In genomic region chr11:67406969-67407699, GRCh38 we compare ENCODE assay signal across 8 cellular contexts. TPM values are rescaled to one million over a fixed set of nuclear protein-coding genes. Genes with fewer than 3 reads are reported as not detected.
A peak's percentile ranks its signal among the peaks of the same experiment; 100 is the strongest.
DNase-seq lines count a peak whose midpoint lies in the region; ATAC-seq and TF ChIP-seq lines count a peak whose summit lies in the region.

No MANE protein-coding gene starts in this region.

- peak overlapping the region; percentile 93 for H3K27ac Mint-ChIP-seq in activated CD8-positive, alpha-beta T cell treated with anti-CD3 and anti-CD28 coated beads, Interleukin-2, amount 10 ng/mL, durations not matched to agents 7 days and 5 days

- CTCF ChIA-PET in activated CD8-positive, alpha-beta T cell treated with anti-CD3 and anti-CD28 coated beads, Interleukin-2, amount 10 ng/mL, durations not matched to agents 7 days and 5 days (lab: Charles Lee) = interaction anchor here (0.7 to 3.4 kb wide), 9 partner anchors 12 to 145 kb away, joined by 3 to 35 read pairs (median 5); partner anchors contain the start of genes PTPRCAP, RAD9A and RPS6KB2

- ATAC-seq in activated CD8-positive, alpha-beta T cell treated with anti-CD3 and anti-CD28 coated beads, Interleukin-2, amount 10 ng/mL, durations not matched to agents 7 days and 5 days = no peak
- ATAC-seq in right lobe of liver = peak; percentile 6 to 16 (median 10)
- no peak for ATAC-seq in HG03439 (IDR thresholded peaks at IDR 0.05; ENCODE audit: unreplicated experiment)

- H3K9me3 ChIP-seq in right lobe of liver = no peaks in the 10 kb centered on the region

- peaks cover 68% of the 10 kb centered on the region for H3K36me3 Mint-ChIP-seq in activated CD8-positive, alpha-beta T cell treated with anti-CD3 and anti-CD28 coated beads, Interleukin-2, amount 10 ng/mL, durations not matched to agents 7 days and 5 days (ENCODE audit: low read depth)

- H3K4me3 Mint-ChIP-seq in activated CD8-positive, alpha-beta T cell treated with anti-CD3 and anti-CD28 coated beads, Interleukin-2, amount 10 ng/mL, durations not matched to agents 7 days and 5 days = peak overlapping the region; percentile 92

- no peaks in the 10 kb centered on the region for H3K9me3 Mint-ChIP-seq in activated CD8-positive, alpha-beta T cell treated with anti-CD3 and anti-CD28 coated beads, Interleukin-2, amount 10 ng/mL, durations not matched to agents 7 days and 5 days (ENCODE audit: insufficient read depth)

- TF ChIP-seq CTCF in GM12872 (IDR thresholded peaks at IDR 0.05; ENCODE audit: insufficient read depth, low read depth, low read length) (0 out of 3 replicates have a peak, but pooled peaks have one; percentile 1), right lobe of liver (IDR thresholded peaks at IDR 0.05) (no peak)

- WGBS in right lobe of liver (ENCODE audit: insufficient coverage, low coverage, low lambda C conversion rate, missing lambda C conversion rate) = 30% methylated on average over 8 of the region's 12 CpGs

- TF ChIP-seq POLR2A in right lobe of liver (IDR thresholded peaks at IDR 0.05) = no peak

- H3K27me3 ChIP-seq in right lobe of liver = no peaks in the 10 kb centered on the region

- POLR2A ChIA-PET in activated CD8-positive, alpha-beta T cell treated with anti-CD3 and anti-CD28 coated beads, Interleukin-2, amount 10 ng/mL, durations not matched to agents 7 days and 5 days (lab: Charles Lee) = interaction anchor here (0.8 to 3.5 kb wide), 13 partner anchors 11 to 135 kb away, joined by 3 to 61 read pairs (median 4); partner anchors contain the start of genes AIP and PTPRCAP

- H3K27me3 Mint-ChIP-seq in activated CD8-positive, alpha-beta T cell treated with anti-CD3 and anti-CD28 coated beads, Interleukin-2, amount 10 ng/mL, durations not matched to agents 7 days and 5 days (ENCODE audit: low read depth) = no peaks in the 10 kb centered on the region

- H3K4me1 Mint-ChIP-seq in activated CD8-positive, alpha-beta T cell treated with anti-CD3 and anti-CD28 coated beads, Interleukin-2, amount 10 ng/mL, durations not matched to agents 7 days and 5 days (ENCODE audit: low read depth) = peaks cover 77% of the 10 kb centered on the region

- peak; percentile 89 for DNase-seq in 8988T
- DNase-seq in activated CD8-positive, alpha-beta T cell treated with anti-CD3 and anti-CD28 coated beads, Interleukin-2, amount 10 ng/mL, durations not matched to agents 7 days and 5 days = peak; percentile 48
- DNase-seq in right lobe of liver = no peak
- no peak for DNase-seq in retina
- DNase-seq in cerebellar cortex (ENCODE audit: low spot score) = no peak
- no peak for DNase-seq in SKM-1 (lab: John Stamatoyannopoulos, UW; ENCODE audit: unreplicated experiment)

- H3K4me1 ChIP-seq in right lobe of liver = peaks cover 0 to 9% (median 0%) of the 10 kb centered on the region in 4 donors

- no peak overlapping the region for H3K27ac ChIP-seq in right lobe of liver

- H3K4me3 ChIP-seq in right lobe of liver = no peak overlapping the region

- H3K36me3 ChIP-seq in right lobe of liver = no peaks in the 10 kb centered on the region

- intact Hi-C loops in right lobe of liver (cut with DNase I) = no loop called here

RNA-seq across cellular contexts. Expression of gene TBC1D10C, which starts 3.3 kb away (rescaled TPM):
- 100 to 1,000 TPM; 345 to 352 TPM for total RNA-seq in activated CD8-positive, alpha-beta T cell treated with anti-CD3 and anti-CD28 coated beads, Interleukin-2, amount 10 ng/mL, durations not matched to agents 7 days and 5 days
- 1 to 10 TPM in 5 of 6 experiments, under 1 TPM in 1; 0.73 to 2.7 (median 1.9) TPM for total RNA-seq in right lobe of liver

RNA-seq across cellular contexts. Expression of gene PPP1CA, which starts 5.5 kb away (rescaled TPM):
- total RNA-seq in activated CD8-positive, alpha-beta T cell treated with anti-CD3 and anti-CD28 coated beads, Interleukin-2, amount 10 ng/mL, durations not matched to agents 7 days and 5 days = 100 to 1,000 TPM; 429 to 434 TPM
- total RNA-seq in right lobe of liver = 100 to 1,000 TPM in 2 of 6 experiments, 10 to 100 TPM in 4; 64.2 to 102 (median 71.1) TPM

RNA-seq across cellular contexts. Expression of gene CARNS1, which starts 8.3 kb away (rescaled TPM):
- 1 to 10 TPM; 4.8 to 4.9 TPM for total RNA-seq in activated CD8-positive, alpha-beta T cell treated with anti-CD3 and anti-CD28 coated beads, Interleukin-2, amount 10 ng/mL, durations not matched to agents 7 days and 5 days
- total RNA-seq in right lobe of liver = under 1 TPM in 5 of 6 experiments, not detected in 1; 0.12 to 0.31 (median 0.22) TPM

RNA-seq across cellular contexts. Expression of gene RAD9A, which starts 15.3 kb away (rescaled TPM):
- total RNA-seq in activated CD8-positive, alpha-beta T cell treated with anti-CD3 and anti-CD28 coated beads, Interleukin-2, amount 10 ng/mL, durations not matched to agents 7 days and 5 days = 10 to 100 TPM; 59.5 to 60.4 TPM
- total RNA-seq in right lobe of liver = 10 to 100 TPM in 2 of 6 experiments, 1 to 10 TPM in 4; 5.3 to 13.2 (median 6.2) TPM

RNA-seq across cellular contexts. Expression of gene RPS6KB2, which starts 21.2 kb away (rescaled TPM):
- total RNA-seq in activated CD8-positive, alpha-beta T cell treated with anti-CD3 and anti-CD28 coated beads, Interleukin-2, amount 10 ng/mL, durations not matched to agents 7 days and 5 days = 10 to 100 TPM; 64.0 to 66.9 TPM
- total RNA-seq in right lobe of liver = 10 to 100 TPM; 18.8 to 37.1 (median 27.1) TPM

Comparison
In these comparisons a context has a peak if more than half of its experiments do, and no peak if none do; other contexts are left out.
1. DNase-seq: peak in 8988T (single experiment) and activated CD8-positive, alpha-beta T cell treated with anti-CD3 and anti-CD28 coated beads, Interleukin-2, amount 10 ng/mL, durations not matched to agents 7 days and 5 days (single experiment); none in right lobe of liver (0 of 3), retina (single experiment), cerebellar cortex (single experiment) and SKM-1 (single experiment).
2. ATAC-seq: peak in right lobe of liver (4 of 4); none in activated CD8-positive, alpha-beta T cell treated with anti-CD3 and anti-CD28 coated beads, Interleukin-2, amount 10 ng/mL, durations not matched to agents 7 days and 5 days (single experiment) and HG03439 (single experiment).
3. RNA of gene TBC1D10C, which starts 3.3 kb away (total RNA-seq): 345 to 352 TPM in activated CD8-positive, alpha-beta T cell treated with anti-CD3 and anti-CD28 coated beads, Interleukin-2, amount 10 ng/mL, durations not matched to agents 7 days and 5 days; 0.73 to 2.7 TPM in right lobe of liver; every median in the first group is over 10 times any median in the second.
4. RNA of gene PPP1CA, which starts 5.5 kb away (total RNA-seq): 429 to 434 TPM in activated CD8-positive, alpha-beta T cell treated with anti-CD3 and anti-CD28 coated beads, Interleukin-2, amount 10 ng/mL, durations not matched to agents 7 days and 5 days; 64.2 to 102 TPM in right lobe of liver; every median in the first group is over 4 times any median in the second.
5. RNA of gene CARNS1, which starts 8.3 kb away (total RNA-seq): 4.8 to 4.9 TPM in activated CD8-positive, alpha-beta T cell treated with anti-CD3 and anti-CD28 coated beads, Interleukin-2, amount 10 ng/mL, durations not matched to agents 7 days and 5 days; 0.12 to 0.31 TPM in right lobe of liver; every median in the first group is over 4 times any median in the second.